ENCODE assay signal across 1 cellular context in the genomic region with DNA sequence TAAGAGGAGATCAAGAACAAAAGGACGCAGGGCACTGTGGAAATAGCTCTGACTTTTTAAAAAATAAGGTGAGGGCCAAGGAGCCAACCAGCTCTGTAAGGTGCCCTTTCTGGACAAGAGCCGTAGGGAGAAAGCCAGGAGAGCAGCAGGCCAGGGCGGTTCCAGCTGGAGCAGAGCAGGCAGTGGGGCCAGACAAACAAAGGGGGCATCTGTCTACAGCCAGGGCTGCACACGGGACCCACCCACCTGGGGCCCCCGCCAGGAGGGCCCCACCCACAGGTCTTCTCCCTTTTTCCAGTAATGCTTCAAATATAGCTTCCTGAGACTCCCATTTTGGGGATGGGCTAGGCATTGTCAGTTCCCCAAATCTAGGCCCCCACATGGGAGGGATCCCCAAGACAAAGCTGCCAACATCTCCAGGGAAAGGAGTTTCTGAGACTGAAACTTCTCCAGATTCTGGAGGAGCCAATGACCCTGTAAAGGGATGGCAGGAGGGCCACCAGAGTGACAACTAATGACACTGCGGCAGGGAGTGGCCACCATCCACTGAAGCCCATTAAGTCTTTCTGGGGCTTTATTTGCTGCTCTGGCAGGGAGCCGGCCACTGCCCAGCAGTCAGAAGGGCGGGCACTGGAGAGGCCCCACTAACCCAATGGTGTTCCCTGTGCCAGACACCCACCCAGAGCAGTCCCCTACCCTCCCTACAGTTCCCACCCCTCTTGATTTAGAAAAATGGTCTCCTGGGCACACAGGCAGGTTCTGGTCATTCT.
TF ChIP-seq lines count a peak whose summit lies in the region.

No MANE protein-coding gene starts in this region.

TF ChIP-seq in endothelial cell of umbilical vein, 7 proteins besides CTCF, POLR2A, EP300 and RAD21:
- TF ChIP-seq, protein P1, sequence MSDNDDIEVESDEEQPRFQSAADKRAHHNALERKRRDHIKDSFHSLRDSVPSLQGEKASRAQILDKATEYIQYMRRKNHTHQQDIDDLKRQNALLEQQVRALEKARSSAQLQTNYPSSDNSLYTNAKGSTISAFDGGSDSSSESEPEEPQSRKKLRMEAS (IDR thresholded peaks at IDR 0.05; ENCODE audit: insufficient read depth, insufficient read length) = no peak
- TF ChIP-seq GATA2 (IDR thresholded peaks at IDR 0.05; ENCODE audit: insufficient read depth, insufficient read length, low read depth, low read length) = no peak
- TF ChIP-seq MYC (IDR thresholded peaks at IDR 0.05; ENCODE audit: low read depth, low read length) = no peak
- TF ChIP-seq FOS (IDR thresholded peaks at IDR 0.05; ENCODE audit: borderline replicate concordance, insufficient read depth, low read length) = no peak
- TF ChIP-seq EZH2 (IDR thresholded peaks at IDR 0.05; ENCODE audit: borderline replicate concordance, low read depth, low read length, severe bottlenecking) = no peak
- TF ChIP-seq JUN (IDR thresholded peaks at IDR 0.05; ENCODE audit: borderline replicate concordance, insufficient read depth, insufficient read length, low read depth) = no peak
- TF ChIP-seq POLR2AphosphoS5 (IDR thresholded peaks at IDR 0.05; ENCODE audit: insufficient read depth, low read depth, low read length) = no peak
